In the genomic region with DNA sequence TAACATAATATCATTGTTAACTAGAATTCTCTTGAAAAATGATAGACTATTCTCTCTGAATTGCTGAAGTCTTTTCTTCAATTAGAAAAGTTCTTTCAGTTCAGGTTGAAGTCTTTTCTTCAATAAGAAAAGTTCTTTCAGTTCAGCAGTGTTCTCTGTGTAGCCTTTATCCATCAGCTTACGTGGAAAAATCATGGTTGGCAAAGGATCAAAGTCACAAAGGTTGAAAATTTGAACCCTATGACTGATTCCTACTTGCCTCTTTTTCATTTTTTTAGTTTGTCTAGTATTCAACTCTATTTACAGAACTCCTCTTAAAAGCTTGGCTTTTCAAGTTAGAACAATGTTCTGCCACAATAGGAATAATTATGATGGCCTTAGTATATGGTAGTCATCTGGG, we compare ENCODE assay signal across 36 cellular contexts. TPM values are rescaled to one million over a fixed set of nuclear protein-coding genes. Genes with fewer than 3 reads are reported as not detected.
"Had no signal": no experiment of that assay in that cellular context is flagged by ENCODE, and none has a peak within 500 bp of the region (broad histone marks: within the 10 kb centered on the region; RNA-seq: fewer than 3 reads in every experiment).

No MANE protein-coding gene starts in this region.

- H3K4me1 ChIP-seq: adrenal gland, ascending aorta, body of pancreas, breast epithelium had no signal

- H3K4me3 ChIP-seq: adrenal gland, ascending aorta, body of pancreas, breast epithelium, cardiac muscle cell had no signal

- DNase-seq: activated effector memory CD4-positive, alpha-beta T cell treated with anti-CD3 and anti-CD28 coated beads, Interleukin-2, amount 50 U/mL, for 16 hours; activated effector memory CD4-positive, alpha-beta T cell treated with Interleukin-2 at 50 U/mL for 16 hours; activated gamma-delta T cell; activated gamma-delta T cell treated with Interleukin-2 at 50 U/mL for 16 hours; activated naive CD4-positive, alpha-beta T cell; activated naive CD4-positive, alpha-beta T cell treated with anti-CD3 and anti-CD28 coated beads for 36 hours; activated naive CD4-positive, alpha-beta T cell treated with anti-CD3 and anti-CD28 coated beads, Interleukin-2, amount 10 ng/mL, durations not matched to agents 7 days and 5 days; activated naive CD4-positive, alpha-beta T cell treated with anti-CD3 and anti-CD28 coated beads, Interleukin-2, amount 50 U/mL, for 16 hours; activated naive CD4-positive, alpha-beta T cell treated with Interleukin-2 at 50 U/mL for 16 hours; activated naive CD8-positive, alpha-beta T cell treated with anti-CD3 and anti-CD28 coated beads for 36 hours; activated naive CD8-positive, alpha-beta T cell treated with anti-CD3 and anti-CD28 coated beads, Interleukin-2, amount 10 ng/mL, durations not matched to agents 7 days and 5 days; activated naive CD8-positive, alpha-beta T cell treated with anti-CD3 and anti-CD28 coated beads, Interleukin-2, amount 50 U/mL, for 24 hours; activated T-cell treated with anti-CD3 and anti-CD28 coated beads for 4 hours; activated T-cell treated with anti-CD3 and anti-CD28 coated beads, Interleukin-2, amount 50 U/mL, for 1 hour; activated T-cell treated with anti-CD3 and anti-CD28 coated beads, Interleukin-2, amount 50 U/mL, for 24 hours; activated T-cell treated with anti-CD3 and anti-CD28 coated beads, Interleukin-2, amount 50 U/mL, for 4 hours; activated T-cell treated with anti-CD3 and anti-CD28 coated beads, Interleukin-2, amount 50 U/mL, for 48 hours; activated T-cell treated with anti-CD3 and anti-CD28 coated beads, Interleukin-2, amount 50 U/mL, for 72 hours; adrenal gland; amniotic stem cell; amygdala; anterior cingulate cortex; body of pancreas; brain microvascular endothelial cell; caudate nucleus; central memory CD4-positive, alpha-beta T cell; cerebellar nuclear complex had no signal

- H3K27me3 ChIP-seq: adrenal gland, ascending aorta, body of pancreas, brain microvascular endothelial cell, breast epithelium, cardiac muscle cell had no signal

- FAIRE-seq: astrocyte, bronchial epithelial cell had no signal

- H3K9me3 ChIP-seq: adrenal gland, ascending aorta, body of pancreas, breast epithelium had no signal

- H3K36me3 ChIP-seq: adrenal gland, ascending aorta, brain microvascular endothelial cell, breast epithelium, cardiac muscle cell had no signal

- H3K27ac ChIP-seq: adrenal gland, ascending aorta, body of pancreas, brain microvascular endothelial cell, breast epithelium, cardiac muscle cell had no signal

- ATAC-seq: activated naive CD4-positive, alpha-beta T cell treated with anti-CD3 and anti-CD28 coated beads, Interleukin-2, amount 50 U/mL, for 72 hours; activated naive CD8-positive, alpha-beta T cell treated with anti-CD3 and anti-CD28 coated beads, Interleukin-2, amount 50 U/mL, for 24 hours; activated T-cell treated with anti-CD3 and anti-CD28 coated beads, Interleukin-2, amount 50 U/mL, for 4 hours; activated T-cell treated with anti-CD3 and anti-CD28 coated beads, Interleukin-2, amount 50 U/mL, for 72 hours; activated T-helper 17 cell treated with anti-CD3 and anti-CD28 coated beads, Interleukin-2, amount 50 U/mL, for 72 hours; body of pancreas had no signal

RNA-seq across cellular contexts. Expression of gene CAVIN2, which starts 25.8 kb away (rescaled TPM):
- total RNA-seq: activated naive CD4-positive, alpha-beta T cell treated with anti-CD3 and anti-CD28 coated beads for 36 hours; activated naive CD4-positive, alpha-beta T cell treated with anti-CD3 and anti-CD28 coated beads, Interleukin-2, amount 50 U/mL, for 72 hours; activated naive CD8-positive, alpha-beta T cell treated with anti-CD3 and anti-CD28 coated beads for 36 hours; activated naive CD8-positive, alpha-beta T cell treated with anti-CD3 and anti-CD28 coated beads, Interleukin-2, amount 10 ng/mL, durations not matched to agents 7 days and 5 days; activated T-cell treated with anti-CD3 and anti-CD28 coated beads, Interleukin-2, amount 50 U/mL, for 72 hours; activated T-helper 1 cell treated with anti-CD3 and anti-CD28 coated beads, Interleukin-12 subunit alpha, Interleukin-12 subunit beta, Interleukin-2, Interleukin-4 antibody, amounts not matched to agents 30 ng/mL and 10 ng/mL and 1 ng/mL, durations not matched to agents 14 hours and 24 hours and 36 hours; activated T-helper 2 cell treated with anti-CD3 and anti-CD28 coated beads, Interferon-gamma antibody, Interleukin-2, Interleukin-4, amounts not matched to agents 10 μg/mL and 5 μg/mL and 100 μg/mL, durations not matched to agents 14 hours and 24 hours and 36 hours had no signal
